In genomic region chr4:3291411-3291968, GRCh38 we compare ENCODE assay signal across 8 cellular contexts. TPM values are rescaled to one million over a fixed set of nuclear protein-coding genes. Genes with fewer than 3 reads are reported as not detected.
DNase-seq lines count a peak whose midpoint lies in the region; TF ChIP-seq lines count a peak whose summit lies in the region.

No MANE protein-coding gene starts in this region.

- no peak for TF ChIP-seq CTCF in astrocyte of the cerebellum (IDR thresholded peaks at IDR 0.05; ENCODE audit: low read depth, low read length, missing control alignments)
- no peak for TF ChIP-seq CTCF in kidney epithelial cell (IDR thresholded peaks at IDR 0.05; ENCODE audit: insufficient read depth, low read length, poor library complexity, severe bottlenecking)

- no peaks in the 10 kb centered on the region for H3K79me2 ChIP-seq in ACC112 (ENCODE audit: control insufficient read depth, insufficient read depth, low read length, unreplicated experiment)

- peak overlapping the region; percentile 26 for H2AFZ ChIP-seq in ACC112 (ENCODE audit: low read length, unreplicated experiment)

- in situ Hi-C loops in astrocyte of the cerebellum (cut with HindIII; ENCODE audit: low sequenced_read_pairs) = no loop called here

- H3K4me1 ChIP-seq in ACC112 (ENCODE audit: control insufficient read depth, insufficient read depth, low read length, unreplicated experiment) = peaks cover 7% of the 10 kb centered on the region

- H3K27ac ChIP-seq in ACC112 (ENCODE audit: low read depth, low read length) (no peak overlapping the region), substantia nigra (ENCODE audit: low read depth, low read length, poor library complexity, severe bottlenecking) (peak overlapping the region; percentile 81)

- H3K27me3 ChIP-seq in ACC112 (ENCODE audit: insufficient read depth, low read length) (peaks cover 20% of the 10 kb centered on the region), kidney epithelial cell (ENCODE audit: control insufficient read depth, insufficient read depth, low read length) (peaks cover 9% of the 10 kb centered on the region)

- H3K4me3 ChIP-seq in ACC112 (ENCODE audit: low read depth, low read length) (peak overlapping the region; percentile 93), astrocyte of the cerebellum (ENCODE audit: low read depth, low read length) (peak overlapping the region; percentile 70), kidney epithelial cell (ENCODE audit: low read depth, low read length) (peak overlapping the region; percentile 79)

- DNase-seq in HT-29 (ENCODE audit: low spot score) (peak; percentile 51), astrocyte of the cerebellum (ENCODE audit: low read depth) (no peak), kidney epithelial cell (ENCODE audit: low read depth) (no peak), substantia nigra (lab: John Stamatoyannopoulos, UW) (peak in 3 of 49 donors; percentile 45 to 90 (median 62)), globus pallidus (ENCODE audit: low spot score) (no peak), NCI-H128 (lab: John Stamatoyannopoulos, UW; ENCODE audit: unreplicated experiment) (no peak), GM03348 (ENCODE audit: low spot score) (no peak)

- no peaks in the 10 kb centered on the region for H3K36me3 ChIP-seq in ACC112 (ENCODE audit: insufficient read depth, low read length)
- no peaks in the 10 kb centered on the region for H3K36me3 ChIP-seq in kidney epithelial cell (ENCODE audit: control insufficient read depth, insufficient read depth, low read length)

RNA-seq across cellular contexts. Expression of gene RGS12, which starts 1.3 kb away (rescaled TPM):
- total RNA-seq in HT-29 (2014; rRNA removed; shearing (Covaris generic)) = 7.1 and 7.6 TPM in 2 replicates
- total RNA-seq in kidney epithelial cell = 28.7 and 29.2 TPM in 2 replicates

RNA-seq across cellular contexts. Expression of gene MSANTD1, which starts 42.5 kb away (rescaled TPM):
- 0.41 and 0.44 TPM in 2 replicates for total RNA-seq in HT-29 (2014; rRNA removed; shearing (Covaris generic))
- total RNA-seq in kidney epithelial cell = 0.50 TPM in 1 of 2 replicates, not detected in the other
